Comparison of ENCODE assay signal across 8 cellular contexts in genomic region chr17:51152766-51153209, GRCh38. TPM values are rescaled to one million over a fixed set of nuclear protein-coding genes. Genes with fewer than 3 reads are reported as not detected.
A peak's percentile ranks its signal among the peaks of the same experiment; 100 is the strongest.
DNase-seq lines count a peak whose midpoint lies in the region; FAIRE-seq and TF ChIP-seq lines count a peak whose summit lies in the region.

No MANE protein-coding gene starts in this region.

- no peak overlapping the region for H2BK5ac ChIP-seq in trophoblast cell (ENCODE audit: low read depth, low read length, poor library complexity)

- no peak overlapping the region for H3K27ac Mint-ChIP-seq in endodermal cell

- DNase-seq in DMS 273 (lab: John Stamatoyannopoulos, UW; ENCODE audit: unreplicated experiment) (peak; percentile 62), DMS 273 treated with DMSO at 0.1 percent for 48 hours (lab: John Stamatoyannopoulos, UW) (no peak), NCI-H1105 (lab: John Stamatoyannopoulos, UW) (peak; percentile 3), endodermal cell (no peak), trophoblast cell (peak in 1 of 2 donors; percentile 40), NCI-H187 (lab: John Stamatoyannopoulos, UW) (no peak), RCC 7860 (ENCODE audit: low spot score) (no peak)
- no peak for DNase-seq in activated T-cell treated with anti-CD3 and anti-CD28 coated beads, Interleukin-2, amount 50 U/mL, for 1 hour

- H3K27me3 Mint-ChIP-seq in endodermal cell (ENCODE audit: insufficient read depth) = no peaks in the 10 kb centered on the region

- 68 to 69% methylated on average over 6 to 7 of the region's 8 CpGs for WGBS in endodermal cell (ENCODE audit: insufficient coverage in 1 of 2, insufficient read length in 1 of 2), 2 experiments
- WGBS in trophoblast cell (ENCODE audit: extremely low coverage, insufficient coverage, insufficient read length) = no CpG with 5 or more reads among the region's 8 CpGs

- FAIRE-seq in RCC 7860 (lab: Jason Lieb, UNC) = no peak

- peaks cover 17% of the 10 kb centered on the region for H3K36me3 Mint-ChIP-seq in endodermal cell (ENCODE audit: low read depth)

- peaks cover 6% of the 10 kb centered on the region for H3K79me2 ChIP-seq in trophoblast cell (ENCODE audit: control insufficient read depth, insufficient read depth, low read length, poor library complexity)

- no peaks in the 10 kb centered on the region for H3K4me1 Mint-ChIP-seq in endodermal cell

- H3K36me3 ChIP-seq in endodermal cell (ENCODE audit: control insufficient read depth, insufficient read depth, low read length) (peaks cover 20% of the 10 kb centered on the region), trophoblast cell (ENCODE audit: control insufficient read depth in 1 of 2, insufficient read depth in 2 of 2, low read length in 2 of 2) (peaks cover 0 to 12% of the 10 kb centered on the region in 2 experiments)

- peak overlapping the region; percentile 8 for H2AFZ ChIP-seq in trophoblast cell (ENCODE audit: insufficient read depth, low read length, poor library complexity)

- H3K4me3 ChIP-seq in endodermal cell (ENCODE audit: low read length) (peak overlapping the region; percentile 93), trophoblast cell (ENCODE audit: low read depth, low read length) (no peak overlapping the region)

- no peak overlapping the region for H3K4me3 Mint-ChIP-seq in endodermal cell

- H3K9ac ChIP-seq in endodermal cell (ENCODE audit: extremely low read depth, low read length, poor library complexity, severe bottlenecking) = peak overlapping the region; percentile 83
- no peak overlapping the region for H3K9ac ChIP-seq in trophoblast cell (ENCODE audit: low read length)

- TF ChIP-seq CTCF in endodermal cell (conservative IDR thresholded peaks at IDR 0.05) = no peak

- peak overlapping the region; percentile 31 for H4K8ac ChIP-seq in trophoblast cell (ENCODE audit: low read depth, low read length)

- H3K9me3 ChIP-seq in endodermal cell (ENCODE audit: control insufficient read depth, low read length) = no peaks in the 10 kb centered on the region
- H3K9me3 ChIP-seq in trophoblast cell (ENCODE audit: insufficient read depth, low read depth, low read length) = no peaks in the 10 kb centered on the region

- H3K4me1 ChIP-seq in endodermal cell (ENCODE audit: control insufficient read depth, insufficient read depth, low read length) = peaks cover 2% of the 10 kb centered on the region
- H3K4me1 ChIP-seq in trophoblast cell (ENCODE audit: control insufficient read depth in 1 of 2, insufficient read depth in 2 of 2, low read length in 2 of 2) = peaks cover 0 to 2% of the 10 kb centered on the region in 2 experiments

- H2BK12ac ChIP-seq in trophoblast cell (ENCODE audit: low read length) = no peak overlapping the region

- no peak overlapping the region for H2BK120ac ChIP-seq in trophoblast cell (ENCODE audit: insufficient read depth, low read length, poor library complexity)

- H3K18ac ChIP-seq in trophoblast cell (ENCODE audit: low read length) = no peak overlapping the region

- no peak overlapping the region for H4K91ac ChIP-seq in trophoblast cell (ENCODE audit: low read depth, low read length)

- no peaks in the 10 kb centered on the region for H3K9me3 Mint-ChIP-seq in endodermal cell

- H3K27me3 ChIP-seq in endodermal cell (ENCODE audit: control insufficient read depth, insufficient read depth, low read length, poor library complexity, severe bottlenecking) (no peaks in the 10 kb centered on the region), trophoblast cell (ENCODE audit: insufficient read depth, low read length) (no peaks in the 10 kb centered on the region)

- H3K27ac ChIP-seq in endodermal cell (ENCODE audit: low read depth, low read length) (peak overlapping the region; percentile 82), trophoblast cell (ENCODE audit: low read depth, low read length) (peak overlapping the region; percentile 55)

- H3K4ac ChIP-seq in trophoblast cell (ENCODE audit: low read depth, low read length) = no peak overlapping the region

- peaks cover 6% of the 10 kb centered on the region for H3K79me1 ChIP-seq in trophoblast cell (ENCODE audit: low read length)

- H3K4me2 ChIP-seq in trophoblast cell (ENCODE audit: low read length) = peak overlapping the region; percentile 59

- H3K23ac ChIP-seq in trophoblast cell (ENCODE audit: low read length) = no peak overlapping the region

- no peak overlapping the region for H3K14ac ChIP-seq in trophoblast cell (ENCODE audit: low read length)

- no peak overlapping the region for H2AK5ac ChIP-seq in trophoblast cell (ENCODE audit: low read length)

- peak overlapping the region; percentile 5 for H4K12ac ChIP-seq in trophoblast cell (ENCODE audit: low read depth, low read length)

RNA-seq across cellular contexts. Expression of gene NME1, which starts 0.6 kb away (rescaled TPM):
- total RNA-seq in endodermal cell = 100 to 1,000 TPM in 1 of 2 donors, 10 to 100 TPM in 1; 99.6 to 107 TPM
- 134 TPM for polyA plus RNA-seq in endodermal cell (2013, experiment 1 of 2)
- polyA plus RNA-seq in endodermal cell (2013, experiment 2 of 2) = 136 TPM
- 98.3 and 105 TPM in 2 replicates for polyA plus RNA-seq in trophoblast cell (2013)

RNA-seq across cellular contexts. Expression of gene NME2, which starts 13.4 kb away (rescaled TPM):
- 100 to 1,000 TPM; 560 to 707 TPM for total RNA-seq in endodermal cell
- 337 TPM for polyA plus RNA-seq in endodermal cell (2013, experiment 1 of 2)
- 326 TPM for polyA plus RNA-seq in endodermal cell (2013, experiment 2 of 2)
- polyA plus RNA-seq in trophoblast cell (2013) = 956 and 974 TPM in 2 replicates

RNA-seq across cellular contexts. Expression of gene SPAG9, which starts 32.1 kb away (rescaled TPM):
- 10 to 100 TPM; 64.8 to 77.7 TPM for total RNA-seq in endodermal cell
- 140 TPM for polyA plus RNA-seq in endodermal cell (2013, experiment 1 of 2)
- polyA plus RNA-seq in endodermal cell (2013, experiment 2 of 2) = 131 TPM
- 77.3 and 82.1 TPM in 2 replicates for polyA plus RNA-seq in trophoblast cell (2013)

Comparison
In these comparisons a context has a peak if more than half of its experiments do, and no peak if none do; other contexts are left out.
1. DNase-seq: peak in DMS 273 (single experiment) and NCI-H1105 (single experiment); none in DMS 273 treated with DMSO at 0.1 percent for 48 hours (single experiment), endodermal cell (single experiment), NCI-H187 (0 of 2), RCC 7860 (single experiment) and activated T-cell treated with anti-CD3 and anti-CD28 coated beads, Interleukin-2, amount 50 U/mL, for 1 hour (single experiment).